ENCODE assay signal across 25 cellular contexts in the genomic region with DNA sequence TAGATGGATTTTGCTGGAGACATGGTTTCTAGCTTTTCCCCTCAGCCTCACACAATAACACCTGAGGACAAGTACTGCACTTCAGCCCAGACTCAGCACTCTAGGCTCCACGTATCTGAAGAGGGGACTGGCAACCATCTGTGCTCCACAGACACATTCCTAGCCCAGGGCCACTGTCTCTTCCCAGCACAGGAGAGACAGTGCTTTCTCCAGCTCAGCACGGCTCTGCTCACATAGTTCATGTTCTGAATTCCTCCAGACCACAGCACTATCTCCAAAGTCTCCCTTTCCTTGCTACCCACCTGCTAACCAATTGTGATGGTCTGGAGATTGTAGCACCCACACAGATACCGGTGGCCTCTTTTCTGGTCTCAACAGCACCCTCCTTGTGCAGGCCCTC.
"Had no signal": no experiment of that assay in that cellular context is flagged by ENCODE, and none has a peak within 500 bp of the region (broad histone marks: within the 10 kb centered on the region; RNA-seq: fewer than 3 reads in every experiment).

No MANE protein-coding gene starts in this region.

- DNase-seq: activated CD4-positive, alpha-beta T cell treated with anti-CD3 and anti-CD28 coated beads for 36 hours; activated CD4-positive, CD25-positive, alpha-beta regulatory T cell; activated CD8-positive, alpha-beta memory T cell treated with anti-CD3 and anti-CD28 coated beads, Interleukin-2, amount 10 ng/mL, durations not matched to agents 7 days and 5 days; activated CD8-positive, alpha-beta T cell treated with anti-CD3 and anti-CD28 coated beads, Interleukin-2, amount 10 ng/mL, durations not matched to agents 7 days and 5 days; activated naive CD8-positive, alpha-beta T cell treated with anti-CD3 and anti-CD28 coated beads, Interleukin-2, amount 50 U/mL, for 24 hours; activated T-cell treated with anti-CD3 and anti-CD28 coated beads, Interleukin-2, amount 50 U/mL, for 48 hours; caudate nucleus; cortex of kidney; foreskin keratinocyte; heart right ventricle; left cardiac atrium; mammary epithelial cell; stimulated activated CD4-positive, alpha-beta T cell treated with anti-CD3 and anti-CD28 coated beads, Interleukin-2, amount 100 ng/mL, for 48 hours; stimulated activated naive CD4-positive, alpha-beta T cell treated with Interleukin-2 at 50 U/mL for 16 hours; T-helper 1 cell; transverse colon had no signal

- H3K4me3 ChIP-seq: heart right ventricle, right atrium auricular region, transverse colon, vagina had no signal

- H3K4me1 ChIP-seq: heart right ventricle, right atrium auricular region, transverse colon, vagina had no signal

- H3K4me3 Mint-ChIP-seq: activated CD4-positive, alpha-beta T cell treated with anti-CD3 and anti-CD28 coated beads for 36 hours; activated CD8-positive, alpha-beta memory T cell treated with anti-CD3 and anti-CD28 coated beads, Interleukin-2, amount 10 ng/mL, durations not matched to agents 7 days and 5 days; activated CD8-positive, alpha-beta T cell treated with anti-CD3 and anti-CD28 coated beads, Interleukin-2, amount 10 ng/mL, durations not matched to agents 7 days and 5 days; activated naive CD4-positive, alpha-beta T cell treated with anti-CD3 and anti-CD28 coated beads, Interleukin-2, amount 50 U/mL, for 24 hours; activated naive CD8-positive, alpha-beta T cell treated with anti-CD3 and anti-CD28 coated beads, Interleukin-2, amount 50 U/mL, for 24 hours; natural killer cell treated with Interleukin-12 subunit alpha and Interleukin-12 subunit beta and Interleukin-15 and Interleukin-18, amount 100 ng/mL, for 72 hours; T-helper 2 cell treated with Interferon-gamma antibody and Interleukin-4, amounts not matched to agents 5 μg/mL and 100 μg/mL, for 36 hours had no signal

- ATAC-seq: activated CD4-positive, alpha-beta T cell treated with anti-CD3 and anti-CD28 coated beads for 36 hours; activated CD8-positive, alpha-beta memory T cell treated with anti-CD3 and anti-CD28 coated beads, Interleukin-2, amount 10 ng/mL, durations not matched to agents 7 days and 5 days; activated CD8-positive, alpha-beta T cell treated with anti-CD3 and anti-CD28 coated beads, Interleukin-2, amount 10 ng/mL, durations not matched to agents 7 days and 5 days; activated naive CD8-positive, alpha-beta T cell treated with anti-CD3 and anti-CD28 coated beads, Interleukin-2, amount 50 U/mL, for 24 hours; esophagus mucosa; foreskin keratinocyte; heart right ventricle; left cardiac atrium; natural killer cell treated with Interleukin-12 subunit alpha and Interleukin-12 subunit beta and Interleukin-15 and Interleukin-18, amount 100 ng/mL, for 72 hours had no signal

- H3K36me3 ChIP-seq: heart right ventricle, right atrium auricular region, transverse colon, vagina had no signal

- H3K27me3 ChIP-seq: foreskin keratinocyte, right atrium auricular region, transverse colon, vagina had no signal

- H3K36me3 Mint-ChIP-seq: activated CD8-positive, alpha-beta memory T cell treated with anti-CD3 and anti-CD28 coated beads, Interleukin-2, amount 10 ng/mL, durations not matched to agents 7 days and 5 days; activated naive CD4-positive, alpha-beta T cell treated with anti-CD3 and anti-CD28 coated beads, Interleukin-2, amount 50 U/mL, for 24 hours; natural killer cell treated with Interleukin-12 subunit alpha and Interleukin-12 subunit beta and Interleukin-15 and Interleukin-18, amount 100 ng/mL, for 72 hours had no signal

- H3K9me3 Mint-ChIP-seq: activated naive CD4-positive, alpha-beta T cell treated with anti-CD3 and anti-CD28 coated beads, Interleukin-2, amount 50 U/mL, for 24 hours; activated naive CD8-positive, alpha-beta T cell treated with anti-CD3 and anti-CD28 coated beads, Interleukin-2, amount 50 U/mL, for 24 hours; activated T-helper 2 cell treated with anti-CD3 and anti-CD28 coated beads, Interferon-gamma antibody, Interleukin-2, Interleukin-4, amounts not matched to agents 10 μg/mL and 5 μg/mL and 100 μg/mL, durations not matched to agents 14 hours and 24 hours and 36 hours; natural killer cell treated with Interleukin-12 subunit alpha and Interleukin-12 subunit beta and Interleukin-15 and Interleukin-18, amount 100 ng/mL, for 72 hours; T-helper 2 cell treated with Interferon-gamma antibody and Interleukin-4, amounts not matched to agents 5 μg/mL and 100 μg/mL, for 36 hours had no signal

- H3K9me3 ChIP-seq: heart right ventricle, right atrium auricular region, transverse colon, vagina had no signal

- H3K27ac Mint-ChIP-seq: activated CD4-positive, alpha-beta T cell treated with anti-CD3 and anti-CD28 coated beads for 36 hours; activated CD8-positive, alpha-beta memory T cell treated with anti-CD3 and anti-CD28 coated beads, Interleukin-2, amount 10 ng/mL, durations not matched to agents 7 days and 5 days; activated CD8-positive, alpha-beta T cell treated with anti-CD3 and anti-CD28 coated beads, Interleukin-2, amount 10 ng/mL, durations not matched to agents 7 days and 5 days; activated naive CD4-positive, alpha-beta T cell treated with anti-CD3 and anti-CD28 coated beads, Interleukin-2, amount 50 U/mL, for 24 hours; activated naive CD8-positive, alpha-beta T cell treated with anti-CD3 and anti-CD28 coated beads, Interleukin-2, amount 50 U/mL, for 24 hours; activated T-helper 2 cell treated with anti-CD3 and anti-CD28 coated beads, Interferon-gamma antibody, Interleukin-2, Interleukin-4, amounts not matched to agents 10 μg/mL and 5 μg/mL and 100 μg/mL, durations not matched to agents 14 hours and 24 hours and 36 hours; natural killer cell treated with Interleukin-12 subunit alpha and Interleukin-12 subunit beta and Interleukin-15 and Interleukin-18, amount 100 ng/mL, for 72 hours; T-helper 2 cell treated with Interferon-gamma antibody and Interleukin-4, amounts not matched to agents 5 μg/mL and 100 μg/mL, for 36 hours had no signal

- FAIRE-seq: endothelial cell of umbilical vein, keratinocyte had no signal

- H3K4me1 Mint-ChIP-seq: activated CD4-positive, alpha-beta T cell treated with anti-CD3 and anti-CD28 coated beads for 36 hours; activated CD8-positive, alpha-beta memory T cell treated with anti-CD3 and anti-CD28 coated beads, Interleukin-2, amount 10 ng/mL, durations not matched to agents 7 days and 5 days; activated naive CD4-positive, alpha-beta T cell treated with anti-CD3 and anti-CD28 coated beads, Interleukin-2, amount 50 U/mL, for 24 hours; activated naive CD8-positive, alpha-beta T cell treated with anti-CD3 and anti-CD28 coated beads, Interleukin-2, amount 50 U/mL, for 24 hours had no signal

- H3K27ac ChIP-seq: foreskin keratinocyte, right atrium auricular region, transverse colon, vagina had no signal
